22 cellular contexts compared by ENCODE assay signal in genomic region chr7:137928626-137929025, GRCh38.
"Had no signal": no experiment of that assay in that cellular context is flagged by ENCODE, and none has a peak within 500 bp of the region (broad histone marks: within the 10 kb centered on the region; RNA-seq: fewer than 3 reads in every experiment).

No MANE protein-coding gene starts in this region.

- H3K9ac ChIP-seq: parathyroid adenoma had no signal

- H2AFZ ChIP-seq: parathyroid adenoma had no signal

- ATAC-seq: foreskin keratinocyte; right cardiac atrium; stimulated activated memory B cell treated with anti-CD40 and anti-IgM and Interleukin-4, amounts not matched to agents 10 μg/mL and 1 μg/mL and 100 μg/mL, for 72 hours had no signal

- H3K27me3 ChIP-seq: cardiac muscle cell, foreskin keratinocyte, neutrophil, upper lobe of left lung had no signal

- H3K27me3 Mint-ChIP-seq: activated CD4-positive, alpha-beta memory T cell treated with anti-CD3 and anti-CD28 coated beads for 36 hours; activated naive CD8-positive, alpha-beta T cell treated with anti-CD3 and anti-CD28 coated beads for 36 hours; stimulated activated memory B cell treated with anti-CD40 and anti-IgM and Interleukin-4, amounts not matched to agents 10 μg/mL and 1 μg/mL and 100 μg/mL, for 72 hours had no signal

- H3K27ac Mint-ChIP-seq: activated CD4-positive, alpha-beta memory T cell treated with anti-CD3 and anti-CD28 coated beads for 36 hours; activated naive CD8-positive, alpha-beta T cell treated with anti-CD3 and anti-CD28 coated beads for 36 hours; stimulated activated memory B cell treated with anti-CD40 and anti-IgM and Interleukin-4, amounts not matched to agents 10 μg/mL and 1 μg/mL and 100 μg/mL, for 72 hours had no signal

- DNase-seq: activated CD4-positive, alpha-beta memory T cell treated with anti-CD3 and anti-CD28 coated beads for 36 hours; activated CD4-positive, alpha-beta T cell treated with anti-CD3 and anti-CD28 coated beads for 4 hours; activated CD4-positive, CD25-positive, alpha-beta regulatory T cell; activated naive CD4-positive, alpha-beta T cell treated with Interleukin-2 at 50 U/mL for 16 hours; activated naive CD8-positive, alpha-beta T cell treated with anti-CD3 and anti-CD28 coated beads for 36 hours; activated T-cell treated with anti-CD3 and anti-CD28 coated beads, Interleukin-2, amount 50 U/mL, for 48 hours; erythroblast; foreskin keratinocyte; kidney glomerular epithelial cell; left ventricle myocardium inferior; midbrain; right cardiac atrium; stimulated activated CD4-positive, alpha-beta T cell treated with anti-CD3 and anti-CD28 coated beads, Interleukin-1b, Interleukin-23, amount 100 ng/mL, for 48 hours had no signal

- H3K4me3 Mint-ChIP-seq: activated CD4-positive, alpha-beta memory T cell treated with anti-CD3 and anti-CD28 coated beads for 36 hours; activated naive CD8-positive, alpha-beta T cell treated with anti-CD3 and anti-CD28 coated beads for 36 hours; nephron; stimulated activated memory B cell treated with anti-CD40 and anti-IgM and Interleukin-4, amounts not matched to agents 10 μg/mL and 1 μg/mL and 100 μg/mL, for 72 hours; T-helper 1 cell treated with Interleukin-12 subunit alpha and Interleukin-12 subunit beta and Interleukin-4 antibody, amounts not matched to agents 30 μg/mL and 1 μg/mL, for 36 hours had no signal

- FAIRE-seq: endometrium had no signal

- H3K36me3 ChIP-seq: cardiac muscle cell had no signal

- H3K9me3 Mint-ChIP-seq: activated CD4-positive, alpha-beta memory T cell treated with anti-CD3 and anti-CD28 coated beads for 36 hours; activated naive CD8-positive, alpha-beta T cell treated with anti-CD3 and anti-CD28 coated beads for 36 hours; nephron; T-helper 1 cell treated with Interleukin-12 subunit alpha and Interleukin-12 subunit beta and Interleukin-4 antibody, amounts not matched to agents 30 μg/mL and 1 μg/mL, for 36 hours had no signal

- H3K9me3 ChIP-seq: left ventricle myocardium inferior, neutrophil, upper lobe of left lung had no signal

- H3K4me3 ChIP-seq: cardiac muscle cell, left ventricle myocardium inferior, skin epidermis, upper lobe of left lung had no signal

- H3K27ac ChIP-seq: cardiac muscle cell, foreskin keratinocyte, left ventricle myocardium inferior, neutrophil, parathyroid adenoma, skin epidermis, upper lobe of left lung had no signal
